24 cellular contexts compared by ENCODE assay signal in the genomic region with DNA sequence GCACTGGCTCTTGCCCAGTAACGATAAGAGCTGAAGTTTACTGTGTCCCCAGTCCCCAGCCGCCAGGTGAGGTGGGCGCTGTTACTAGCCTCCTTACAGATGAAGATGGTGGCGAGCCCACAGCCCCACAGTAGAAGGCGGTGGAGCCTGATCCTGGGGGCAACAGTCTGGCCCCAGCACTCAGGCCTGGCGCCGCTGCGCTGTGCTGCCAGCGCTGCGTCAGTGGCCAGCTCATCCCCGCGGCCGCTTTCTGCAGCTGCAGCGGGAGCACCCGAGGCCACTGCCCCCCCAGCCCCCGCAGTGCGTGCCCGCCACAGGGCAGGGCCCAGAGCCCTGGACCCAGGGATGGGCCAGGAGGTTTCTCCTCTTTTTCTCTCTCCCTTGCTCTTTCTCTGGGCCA. TPM values are rescaled to one million over a fixed set of nuclear protein-coding genes. Genes with fewer than 3 reads are reported as not detected.
DNase-seq lines count a peak whose midpoint lies in the region; ATAC-seq and TF ChIP-seq lines count a peak whose summit lies in the region.
"Had no signal": no experiment of that assay in that cellular context is flagged by ENCODE, and none has a peak within 500 bp of the region (broad histone marks: within the 10 kb centered on the region; RNA-seq: fewer than 3 reads in every experiment).

No MANE protein-coding gene starts in this region.

- H3K9me3 ChIP-seq in heart left ventricle (no peaks in the 10 kb centered on the region), right cardiac atrium (ENCODE audit: control insufficient read depth, low read length) (no peaks in the 10 kb centered on the region), uterus (no peaks in the 10 kb centered on the region)
- H3K9me3 ChIP-seq: ascending aorta, BE2C, Caco-2, esophagus muscularis mucosa, lower lobe of right lung had no signal

- WGBS in heart left ventricle, 4 donors, result 92 to 95% (median 95%) methylated on average over 16 to 18 of the region's 18 CpGs
- WGBS in right cardiac atrium, result 88% methylated on average over 18 of the region's 18 CpGs

- TF ChIP-seq POLR2A in heart left ventricle (IDR thresholded peaks at IDR 0.05) (no peak), uterus (IDR thresholded peaks at IDR 0.05) (no peak)

- ATAC-seq in heart left ventricle, result no peak
- ATAC-seq in right cardiac atrium, result peak in 1 of 2 donors; percentile 19
- ATAC-seq in GM18858 (IDR thresholded peaks at IDR 0.05; ENCODE audit: unreplicated experiment), result no peak
- ATAC-seq: lower lobe of right lung, sciatic nerve had no signal

- TF ChIP-seq CTCF in heart left ventricle (IDR thresholded peaks at IDR 0.05), result no peak
- no peak for TF ChIP-seq CTCF in uterus (IDR thresholded peaks at IDR 0.05)

- H3K27me3 ChIP-seq in heart left ventricle (no peaks in the 10 kb centered on the region), right cardiac atrium (ENCODE audit: control insufficient read depth, insufficient read depth) (no peaks in the 10 kb centered on the region), uterus (no peaks in the 10 kb centered on the region)
- H3K27me3 ChIP-seq: ascending aorta, BE2C, esophagus muscularis mucosa had no signal

- H3K4me1 ChIP-seq in heart left ventricle (peaks cover 8 to 93% (median 55%) of the 10 kb centered on the region in 12 donors), right cardiac atrium (ENCODE audit: control insufficient read depth, insufficient read depth, low read length) (peaks cover 15% of the 10 kb centered on the region), uterus (peaks cover 0 to 21% of the 10 kb centered on the region in 2 donors)
- H3K4me1 ChIP-seq: BE2C had no signal

- H3K36me3 ChIP-seq in heart left ventricle, result peaks cover 0 to 40% (median 26%) of the 10 kb centered on the region in 9 donors
- H3K36me3 ChIP-seq in uterus, result no peaks in the 10 kb centered on the region
- H3K36me3 ChIP-seq: BE2C had no signal

- H3K27ac ChIP-seq in heart left ventricle (peak overlapping the region in 9 of 12 donors; percentile 31 to 88 (median 75)), right cardiac atrium (ENCODE audit: low read length) (peak overlapping the region; percentile 37), uterus (peak overlapping the region; percentile 72 to 73)
- H3K27ac ChIP-seq: HL-60 had no signal

- peak in 1 of 5 donors; percentile 33 for DNase-seq in heart left ventricle
- DNase-seq in cardiac septum (ENCODE audit: low spot score), result no peak
- peak in 1 of 3 donors; percentile 61 for DNase-seq in right cardiac atrium
- DNase-seq in occipital lobe (lab: John Stamatoyannopoulos, UW), result peak; percentile 27
- DNase-seq in uterus, result no peak
- DNase-seq in AG08396 (ENCODE audit: low spot score), result no peak
- no peak for DNase-seq in epidermal melanocyte (ENCODE audit: insufficient read length, low spot score)
- DNase-seq: 8988T; activated CD4-positive, CD25-positive, alpha-beta regulatory T cell treated with anti-CD3 and anti-CD28 coated beads, Interleukin-2, amount 50 U/mL, for 72 hours; activated naive CD4-positive, alpha-beta T cell treated with anti-CD3 and anti-CD28 coated beads, Interleukin-2, amount 50 U/mL, for 16 hours; BE2C; Caco-2; cerebellar nuclear complex; effector CD8-positive, alpha-beta T cell; lower lobe of right lung; NCI-H1417 treated with DMSO at 0.1 percent for 48 hours; NCI-H524; stimulated activated CD4-positive, alpha-beta T cell treated with anti-CD3 and anti-CD28 coated beads, Interleukin-1b, Interleukin-23, amount 100 ng/mL, for 48 hours; stimulated activated naive CD4-positive, alpha-beta T cell treated with Interleukin-2 at 50 U/mL for 16 hours had no signal

- intact Hi-C loops in heart left ventricle (cut with DNase I), result no loop called here
- intact Hi-C loops in cardiac septum (cut with DNase I), result no loop called here
- intact Hi-C loops in right cardiac atrium (cut with DNase I), result no loop called here
- intact Hi-C loops in uterus (cut with DNase I; ENCODE audit: low total_unique reads), result no loop called here

- H3K4me3 ChIP-seq in heart left ventricle (no peak overlapping the region), right cardiac atrium (ENCODE audit: low read length) (no peak overlapping the region), uterus (no peak overlapping the region)
- H3K4me3 ChIP-seq: ascending aorta, esophagus muscularis mucosa, lower lobe of right lung had no signal

RNA-seq across cellular contexts. Expression of gene H6PD, which starts 13.3 kb away (rescaled TPM):
- 10 to 100 TPM; 16.0 to 54.5 (median 27.9) TPM for total RNA-seq in heart left ventricle
- polyA plus RNA-seq in heart left ventricle, result 10 to 100 TPM; 11.0 to 15.7 TPM
- total RNA-seq in cardiac septum, result 28.9 TPM
- 10 to 100 TPM; 29.8 to 39.8 (median 34.9) TPM for total RNA-seq in right cardiac atrium
- 27.0 TPM for polyA plus RNA-seq in right cardiac atrium
- total RNA-seq in occipital lobe, result 6.2 TPM
- 100 to 1,000 TPM in 1 of 4 donors, 10 to 100 TPM in 3; 28.4 to 107 (median 49.7) TPM for total RNA-seq in uterus

RNA-seq across cellular contexts. Expression of gene SPSB1, which starts 44.8 kb away (rescaled TPM):
- total RNA-seq in heart left ventricle (10 to 100 TPM in 3 of 9 donors, 1 to 10 TPM in 6; 7.7 to 27.2 (median 9.2) TPM), cardiac septum (12.9 TPM), right cardiac atrium (10 to 100 TPM; 15.5 to 24.0 (median 18.0) TPM), occipital lobe (2.3 TPM), uterus (10 to 100 TPM; 12.3 to 29.6 (median 20.7) TPM)
- polyA plus RNA-seq in heart left ventricle (10 to 100 TPM in 1 of 2 donors, 1 to 10 TPM in 1; 7.0 to 10.9 TPM), right cardiac atrium (16.5 TPM)
